In the genomic region with DNA sequence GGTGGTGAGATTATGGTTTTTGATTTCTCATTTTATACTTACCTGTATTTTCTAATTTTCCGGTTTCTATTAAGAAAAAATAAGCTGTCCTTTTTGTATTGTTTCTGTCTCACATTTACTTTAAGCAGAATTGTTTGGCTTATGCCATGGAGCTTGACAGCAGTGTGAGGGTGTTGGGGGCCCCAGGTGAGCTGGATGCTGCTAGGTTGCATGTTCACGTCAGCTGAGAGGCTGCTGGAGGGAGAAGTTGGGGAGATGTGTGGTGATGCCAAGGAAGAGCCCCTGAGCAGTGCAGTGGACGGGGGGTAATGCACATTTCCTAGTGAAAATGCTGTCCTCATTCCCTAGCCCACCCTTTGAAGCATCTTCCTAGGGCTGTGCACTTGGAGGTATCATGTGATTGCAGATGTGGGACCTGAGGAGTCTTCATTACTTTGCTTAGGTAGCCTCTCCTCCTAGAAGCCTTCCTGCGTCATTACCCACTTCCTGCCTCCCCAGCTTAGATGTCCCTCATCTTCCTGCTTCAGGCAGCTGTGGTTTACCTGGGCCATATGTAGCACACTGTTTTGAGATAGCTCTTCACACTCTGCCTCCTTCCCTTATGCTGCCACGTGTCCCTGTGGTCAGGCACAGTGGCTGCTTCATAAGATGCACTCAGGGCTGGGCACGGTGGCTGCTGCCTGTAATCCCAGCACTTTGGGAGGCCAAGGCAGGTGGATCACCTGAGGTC, we compare ENCODE assay signal across 10 cellular contexts. TPM values are rescaled to one million over a fixed set of nuclear protein-coding genes. Genes with fewer than 3 reads are reported as not detected.
DNase-seq lines count a peak whose midpoint lies in the region; ATAC-seq, FAIRE-seq and TF ChIP-seq lines count a peak whose summit lies in the region.
"Had no signal": no experiment of that assay in that cellular context is flagged by ENCODE, and none has a peak within 500 bp of the region (broad histone marks: within the 10 kb centered on the region; RNA-seq: fewer than 3 reads in every experiment).

No MANE protein-coding gene starts in this region.

- intact Hi-C loops in activated CD4-positive, alpha-beta T cell treated with anti-CD3 and anti-CD28 coated beads for 36 hours (cut with DNase I, micrococcal nuclease): loop anchor here (1.0 to 5.0 kb wide), 8 partner anchors 16 to 717 kb away; partner anchors contain the start of genes ATG16L1 (in 2 of the 2), DGKD (in 1 of the 2), EIF4E2 (in 1 of the 2) and TIGD1 (in 1 of the 2)
- intact Hi-C loops in left colon (cut with DNase I, micrococcal nuclease): no loop called here

- no peak overlapping the region for H3K4me2 ChIP-seq in mesendoderm (ENCODE audit: low read length)

- H3K4ac ChIP-seq in mesendoderm (ENCODE audit: low read depth, low read length): no peak overlapping the region

- no peak overlapping the region for H4K8ac ChIP-seq in mesendoderm (ENCODE audit: low read depth, low read length)

- CTCF ChIA-PET in activated CD4-positive, alpha-beta T cell treated with anti-CD3 and anti-CD28 coated beads for 36 hours (lab: Charles Lee): interaction anchor here (0.6 to 2.4 kb wide), 10 partner anchors 13 to 907 kb away, joined by 3 to 19 read pairs (median 3); partner anchors contain the start of genes ATG16L1 and INPP5D

- no peaks in the 10 kb centered on the region for H3K27me3 ChIP-seq in upper lobe of left lung
- H3K27me3 ChIP-seq in mesendoderm (ENCODE audit: insufficient read depth, low read length, poor library complexity): no peaks in the 10 kb centered on the region
- no peaks in the 10 kb centered on the region for H3K27me3 ChIP-seq in brain microvascular endothelial cell (replicated peaks)
- H3K27me3 ChIP-seq: cardiac muscle cell had no signal

- no peak overlapping the region for H3K56ac ChIP-seq in mesendoderm (ENCODE audit: low read length)

- H2BK5ac ChIP-seq in mesendoderm (ENCODE audit: low read length): no peak overlapping the region

- no peak overlapping the region for H2AK5ac ChIP-seq in mesendoderm (ENCODE audit: low read length)

- H2BK15ac ChIP-seq in mesendoderm (replicated peaks; ENCODE audit: low read depth): no peak overlapping the region

- ATAC-seq in HG02885 (IDR thresholded peaks at IDR 0.05; ENCODE audit: poor library complexity, unreplicated experiment): peak; percentile 56
- ATAC-seq in activated CD4-positive, alpha-beta T cell treated with anti-CD3 and anti-CD28 coated beads for 36 hours: peak; percentile 95
- ATAC-seq in left colon: peak; percentile 48
- ATAC-seq in upper lobe of left lung (ENCODE audit: low FRiP score in 2 of 2): peak; percentile 35 to 61

- H4K5ac ChIP-seq in mesendoderm (ENCODE audit: low read length): no peak overlapping the region

- H3K4me1 ChIP-seq in upper lobe of left lung: peaks cover 0 to 10% (median 0%) of the 10 kb centered on the region in 4 donors
- H3K4me1 ChIP-seq in mesendoderm (ENCODE audit: control insufficient read depth, low read depth, low read length): no peaks in the 10 kb centered on the region

- H3K79me2 ChIP-seq in mesendoderm (ENCODE audit: control insufficient read depth, insufficient read depth, low read length): no peaks in the 10 kb centered on the region

- peak; percentile 99 for FAIRE-seq in GM12891 (lab: Jason Lieb, UNC)

- TF ChIP-seq CTCF in upper lobe of left lung (IDR thresholded peaks at IDR 0.05) (no peak), brain microvascular endothelial cell (IDR thresholded peaks at IDR 0.05; ENCODE audit: low read depth, low read length, missing control alignments) (no peak)

- WGBS in upper lobe of left lung, 2 donors: 76 to 81% methylated on average over 6 of the region's 6 CpGs
- no CpG with 5 or more reads among the region's 6 CpGs for WGBS in mesendoderm (ENCODE audit: extremely low coverage, insufficient coverage, low lambda C conversion rate)

- in situ Hi-C loops in brain microvascular endothelial cell (cut with HindIII; ENCODE audit: low pct_ligation_motif_present, low sequenced_read_pairs): no loop called here

- TF ChIP-seq EP300 in upper lobe of left lung (IDR thresholded peaks at IDR 0.05): no peak

- peak overlapping the region; percentile 98 for H3K27ac Mint-ChIP-seq in activated CD4-positive, alpha-beta T cell treated with anti-CD3 and anti-CD28 coated beads for 36 hours

- peak; percentile 36 for DNase-seq in GM12891 (ENCODE audit: insufficient read length, low spot score)
- peak; percentile 85 for DNase-seq in activated CD4-positive, alpha-beta T cell treated with anti-CD3 and anti-CD28 coated beads for 36 hours
- DNase-seq in left colon: peak in 1 of 2 donors; percentile 32
- DNase-seq in upper lobe of left lung: peak in 1 of 2 donors; percentile 52
- DNase-seq in mesendoderm: no peak
- no peak for DNase-seq in brain microvascular endothelial cell
- no peak for DNase-seq in NCI-H2196 (lab: John Stamatoyannopoulos, UW; ENCODE audit: unreplicated experiment)

- H3K9me3 ChIP-seq in upper lobe of left lung: no peaks in the 10 kb centered on the region

- H3K9ac ChIP-seq in mesendoderm (ENCODE audit: low read length): no peak overlapping the region

- no peak overlapping the region for H3K23ac ChIP-seq in mesendoderm (ENCODE audit: low read length)

- peak overlapping the region; percentile 53 for H3K4me3 Mint-ChIP-seq in activated CD4-positive, alpha-beta T cell treated with anti-CD3 and anti-CD28 coated beads for 36 hours

- peaks cover 66% of the 10 kb centered on the region for H3K4me1 Mint-ChIP-seq in activated CD4-positive, alpha-beta T cell treated with anti-CD3 and anti-CD28 coated beads for 36 hours

- peaks cover 77% of the 10 kb centered on the region for H3K36me3 Mint-ChIP-seq in activated CD4-positive, alpha-beta T cell treated with anti-CD3 and anti-CD28 coated beads for 36 hours (ENCODE audit: low read depth)

- no peak overlapping the region for H3K18ac ChIP-seq in mesendoderm (ENCODE audit: low read length)

- H3K9me3 Mint-ChIP-seq in activated CD4-positive, alpha-beta T cell treated with anti-CD3 and anti-CD28 coated beads for 36 hours (ENCODE audit: low read depth): no peaks in the 10 kb centered on the region

- POLR2A ChIA-PET in activated CD4-positive, alpha-beta T cell treated with anti-CD3 and anti-CD28 coated beads for 36 hours (lab: Charles Lee): interaction anchor here (0.5 to 0.9 kb wide), 9 partner anchors 14 to 638 kb away, joined by 3 to 5 read pairs (median 3); partner anchors contain the start of genes ATG16L1 and INPP5D

- H3K79me1 ChIP-seq in mesendoderm (ENCODE audit: low read length): no peaks in the 10 kb centered on the region

- no peak overlapping the region for H3K4me3 ChIP-seq in upper lobe of left lung
- H3K4me3 ChIP-seq in mesendoderm (ENCODE audit: low read length): no peak overlapping the region
- no peak overlapping the region for H3K4me3 ChIP-seq in brain microvascular endothelial cell (ENCODE audit: low read depth, low read length)
- H3K4me3 ChIP-seq: cardiac muscle cell, skin epidermis had no signal

- TF ChIP-seq POLR2A in GM12891 (IDR thresholded peaks at IDR 0.05; ENCODE audit: low read depth, low read length) (no peak), upper lobe of left lung (IDR thresholded peaks at IDR 0.05) (no peak)

- peaks cover 36 to 99% (median 57%) of the 10 kb centered on the region in 4 donors for H3K36me3 ChIP-seq in upper lobe of left lung
- H3K36me3 ChIP-seq in mesendoderm (ENCODE audit: control insufficient read depth, insufficient read depth, low read length): peaks cover 22% of the 10 kb centered on the region
- H3K36me3 ChIP-seq in brain microvascular endothelial cell (replicated peaks): peaks cover 66% of the 10 kb centered on the region

- H2BK120ac ChIP-seq in mesendoderm (ENCODE audit: low read depth, low read length): no peak overlapping the region

- no peaks in the 10 kb centered on the region for H3K27me3 Mint-ChIP-seq in activated CD4-positive, alpha-beta T cell treated with anti-CD3 and anti-CD28 coated beads for 36 hours

- H3K27ac ChIP-seq in upper lobe of left lung: peak overlapping the region in 1 of 4 donors; percentile 59
- no peak overlapping the region for H3K27ac ChIP-seq in mesendoderm (ENCODE audit: low read depth, low read length)
- H3K27ac ChIP-seq in brain microvascular endothelial cell: no peak overlapping the region
- H3K27ac ChIP-seq: cardiac muscle cell had no signal

TF ChIP-seq in GM12891, 5 proteins besides CTCF, POLR2A, EP300 and RAD21:
- TF ChIP-seq POU2F2 (IDR thresholded peaks at IDR 0.05; ENCODE audit: low read depth, low read length) (no peak; the same call in 1 of the 2 replicates), SPI1 (IDR thresholded peaks at IDR 0.05; ENCODE audit: low read depth, low read length) (peak; percentile 51; the same call in 1 of the 2 replicates)

RNA-seq across cellular contexts. Expression of gene ATG16L1, which starts 16.2 kb away (rescaled TPM):
- 10.4 TPM for polyA plus RNA-seq in GM12891 (2012; ENCODE audit: low read depth, missing spikeins)
- total RNA-seq in activated CD4-positive, alpha-beta T cell treated with anti-CD3 and anti-CD28 coated beads for 36 hours: 10 to 100 TPM; 23.0 to 24.6 TPM
- total RNA-seq in left colon (10 to 100 TPM; 34.5 to 36.2 TPM), upper lobe of left lung (10 to 100 TPM; 22.8 to 33.3 (median 26.4) TPM)
- polyA plus RNA-seq in mesendoderm (2013, experiment 1 of 2): 15.4 TPM
- 16.0 TPM for polyA plus RNA-seq in mesendoderm (2013, experiment 2 of 2)

RNA-seq across cellular contexts. Expression of gene SAG, which starts 39.9 kb away (rescaled TPM):
- polyA plus RNA-seq in GM12891 (2012; ENCODE audit: low read depth, missing spikeins): not detected
- total RNA-seq in activated CD4-positive, alpha-beta T cell treated with anti-CD3 and anti-CD28 coated beads for 36 hours: under 1 TPM in 1 of 2 experiments, not detected in 1; 0.39 TPM
- total RNA-seq in left colon: not detected
- total RNA-seq in upper lobe of left lung: under 1 TPM in 1 of 6 donors, not detected in 5; 0.17 TPM
- polyA plus RNA-seq in mesendoderm (2013, experiment 1 of 2): not detected
- 0.18 TPM for polyA plus RNA-seq in mesendoderm (2013, experiment 2 of 2)
- total RNA-seq: cardiac muscle cell had no signal

Comparison
In these comparisons a context has a peak if more than half of its experiments do, and no peak if none do; other contexts are left out.
1. DNase-seq: peak in GM12891 (single experiment) and activated CD4-positive, alpha-beta T cell treated with anti-CD3 and anti-CD28 coated beads for 36 hours (single experiment); none in mesendoderm (single experiment), brain microvascular endothelial cell (single experiment) and NCI-H2196 (single experiment).
2. intact Hi-C loops: an anchor here in activated CD4-positive, alpha-beta T cell treated with anti-CD3 and anti-CD28 coated beads for 36 hours (1.0 to 5.0 kb wide); none called in left colon.
3. Peak in every context shown above with its lines, with median percentiles within 50 percentile points of each other: ATAC-seq.